In the genomic region with DNA sequence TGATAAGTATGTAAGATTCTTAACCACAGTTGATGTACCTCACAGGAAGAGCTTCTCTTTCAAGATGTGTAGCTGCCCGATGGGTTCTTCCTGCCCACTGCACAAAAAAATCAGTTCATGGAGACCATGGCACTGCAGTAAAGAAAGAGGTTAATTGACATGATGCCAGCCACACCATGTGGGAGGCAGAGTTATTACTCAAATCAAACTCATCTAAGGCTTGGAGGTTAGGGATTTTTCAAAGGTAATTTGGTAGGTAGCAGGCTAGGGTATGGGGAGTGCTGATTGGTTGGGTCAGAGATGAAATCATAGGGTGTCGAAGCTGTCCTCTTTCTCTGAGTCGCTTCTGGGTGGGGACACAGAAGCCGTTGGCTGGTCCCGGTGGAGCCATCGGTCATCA, we compare ENCODE assay signal across 16 cellular contexts. TPM values are rescaled to one million over a fixed set of nuclear protein-coding genes. Genes with fewer than 3 reads are reported as not detected.
DNase-seq lines count a peak whose midpoint lies in the region; ATAC-seq and TF ChIP-seq lines count a peak whose summit lies in the region.
"Had no signal": no experiment of that assay in that cellular context is flagged by ENCODE, and none has a peak within 500 bp of the region (broad histone marks: within the 10 kb centered on the region; RNA-seq: fewer than 3 reads in every experiment).

No MANE protein-coding gene starts in this region.

- peak overlapping the region; percentile 60 for H3K27ac ChIP-seq in effector memory CD4-positive, alpha-beta T cell (ENCODE audit: insufficient read depth, low read length, poor library complexity, severe bottlenecking)
- peak overlapping the region; percentile 58 for H3K27ac ChIP-seq in thymus (ENCODE audit: low read depth)
- H3K27ac ChIP-seq in ovary, result no peak overlapping the region
- H3K27ac ChIP-seq: adrenal gland, suprapubic skin, VCaP had no signal

- no peaks in the 10 kb centered on the region for H3K27me3 ChIP-seq in effector memory CD4-positive, alpha-beta T cell (replicated peaks; ENCODE audit: control insufficient read depth, insufficient read depth, low read length, poor library complexity, severe bottlenecking)
- no peaks in the 10 kb centered on the region for H3K27me3 ChIP-seq in thymus (ENCODE audit: control insufficient read depth, insufficient read depth)
- H3K27me3 ChIP-seq in ovary, result no peaks in the 10 kb centered on the region
- H3K27me3 ChIP-seq: adrenal gland, suprapubic skin had no signal

- no peaks in the 10 kb centered on the region for H3K9me3 ChIP-seq in effector memory CD4-positive, alpha-beta T cell (ENCODE audit: control insufficient read depth, low read length)
- peaks cover 3% of the 10 kb centered on the region for H3K9me3 ChIP-seq in thymus (ENCODE audit: control insufficient read depth)
- peaks cover 0 to 3% of the 10 kb centered on the region in 2 donors for H3K9me3 ChIP-seq in ovary
- H3K9me3 ChIP-seq: adrenal gland, suprapubic skin had no signal

- peak; percentile 43 for DNase-seq in stimulated activated CD4-positive, alpha-beta T cell treated with anti-CD3 and anti-CD28 coated beads, Interleukin-1b, Interleukin-23, amount 100 ng/mL, for 48 hours
- DNase-seq in stimulated activated CD4-positive, alpha-beta T cell treated with anti-CD3 and anti-CD28 coated beads, Interleukin-12 subunit alpha, Interleukin-12 subunit beta, amount 100 ng/mL, for 4 hours, result no peak
- peak; percentile 18 for DNase-seq in activated T-cell treated with anti-CD3 and anti-CD28 coated beads, Interleukin-2, amount 50 U/mL, for 4 hours
- peak in 2 of 3 donors; percentile 9 to 39 for DNase-seq in effector memory CD4-positive, alpha-beta T cell
- DNase-seq in ovary, result no peak
- DNase-seq in CD1c-positive myeloid dendritic cell (ENCODE audit: extremely low spot score), result no peak
- no peak for DNase-seq in inferior parietal cortex (ENCODE audit: extremely low spot score)
- DNase-seq: adrenal gland, cerebellar nuclear complex, mesendoderm, NCI-H2171 treated with DMSO at 0.1 percent for 48 hours, occipital lobe had no signal

- no peak for TF ChIP-seq POLR2A in ovary (IDR thresholded peaks at IDR 0.05)

- TF ChIP-seq EP300 in ovary (IDR thresholded peaks at IDR 0.05), result no peak

- no peak for TF ChIP-seq CTCF in ovary (IDR thresholded peaks at IDR 0.05)

- H3K9me3 Mint-ChIP-seq in activated T-cell treated with anti-CD3 and anti-CD28 coated beads, Interleukin-2, amount 50 U/mL, for 4 hours, result peaks cover 10% of the 10 kb centered on the region

- no peaks in the 10 kb centered on the region for H3K27me3 Mint-ChIP-seq in activated T-cell treated with anti-CD3 and anti-CD28 coated beads, Interleukin-2, amount 50 U/mL, for 4 hours (ENCODE audit: low read depth)

- peaks cover 36% of the 10 kb centered on the region for H3K36me3 ChIP-seq in effector memory CD4-positive, alpha-beta T cell (ENCODE audit: control insufficient read depth, insufficient read depth, low read length)
- peaks cover 24% of the 10 kb centered on the region for H3K36me3 ChIP-seq in thymus (ENCODE audit: control insufficient read depth, insufficient read depth)
- no peaks in the 10 kb centered on the region for H3K36me3 ChIP-seq in ovary

- intact Hi-C loops in ovary (cut with DNase I), result no loop called here

- peaks cover 15% of the 10 kb centered on the region for H3K4me1 ChIP-seq in effector memory CD4-positive, alpha-beta T cell (ENCODE audit: control insufficient read depth, insufficient read depth, low read length, poor library complexity, severe bottlenecking)
- H3K4me1 ChIP-seq in thymus (ENCODE audit: control insufficient read depth, insufficient read depth, low read length) (no peaks in the 10 kb centered on the region), ovary (ENCODE audit: insufficient read depth) (no peaks in the 10 kb centered on the region)
- H3K4me1 ChIP-seq: adrenal gland, suprapubic skin had no signal

- H3K4me1 Mint-ChIP-seq in activated T-cell treated with anti-CD3 and anti-CD28 coated beads, Interleukin-2, amount 50 U/mL, for 4 hours (ENCODE audit: low read depth), result peaks cover 17% of the 10 kb centered on the region
- H3K4me1 Mint-ChIP-seq: GM23338 had no signal

- 82% methylated on average over 6 of the region's 6 CpGs for WGBS in thymus
- 90 to 94% (median 93%) methylated on average over 6 of the region's 6 CpGs for WGBS in ovary, 3 donors

- H3K4me3 ChIP-seq in effector memory CD4-positive, alpha-beta T cell (ENCODE audit: insufficient read depth, low read depth, low read length, poor library complexity, severe bottlenecking), result no peak overlapping the region
- H3K4me3 ChIP-seq in thymus (ENCODE audit: low read length) (no peak overlapping the region), ovary (no peak overlapping the region)
- H3K4me3 ChIP-seq: adrenal gland, GM23338, suprapubic skin had no signal

- no peak overlapping the region for H3K4me3 Mint-ChIP-seq in activated T-cell treated with anti-CD3 and anti-CD28 coated beads, Interleukin-2, amount 50 U/mL, for 4 hours
- H3K4me3 Mint-ChIP-seq: GM23338 had no signal

- peak; percentile 97 to 98 for ATAC-seq in activated T-cell treated with anti-CD3 and anti-CD28 coated beads, Interleukin-2, amount 50 U/mL, for 4 hours
- ATAC-seq: GM23338 had no signal

- peaks cover 54% of the 10 kb centered on the region for H3K36me3 Mint-ChIP-seq in activated T-cell treated with anti-CD3 and anti-CD28 coated beads, Interleukin-2, amount 50 U/mL, for 4 hours (ENCODE audit: insufficient read depth)

RNA-seq across cellular contexts. Expression of a gene that starts 57.4 kb away (rescaled TPM):
- total RNA-seq in activated T-cell treated with anti-CD3 and anti-CD28 coated beads, Interleukin-2, amount 50 U/mL, for 4 hours, result 10 to 100 TPM; 70.7 to 83.8 (median 79.9) TPM
- polyA plus RNA-seq in thymus (25.1 TPM), ovary (10 to 100 TPM; 11.7 to 14.4 TPM)
- 10 to 100 TPM in 3 of 7 donors, 1 to 10 TPM in 4; 3.3 to 15.4 (median 9.9) TPM for total RNA-seq in ovary

Comparison
In these comparisons a context has a peak if more than half of its experiments do, and no peak if none do; other contexts are left out.
1. DNase-seq: peak in stimulated activated CD4-positive, alpha-beta T cell treated with anti-CD3 and anti-CD28 coated beads, Interleukin-1b, Interleukin-23, amount 100 ng/mL, for 48 hours (single experiment), activated T-cell treated with anti-CD3 and anti-CD28 coated beads, Interleukin-2, amount 50 U/mL, for 4 hours (single experiment) and effector memory CD4-positive, alpha-beta T cell (2 of 3); none in stimulated activated CD4-positive, alpha-beta T cell treated with anti-CD3 and anti-CD28 coated beads, Interleukin-12 subunit alpha, Interleukin-12 subunit beta, amount 100 ng/mL, for 4 hours (single experiment), ovary (0 of 5), CD1c-positive myeloid dendritic cell (single experiment) and inferior parietal cortex (single experiment).
2. H3K27ac ChIP-seq: peak in effector memory CD4-positive, alpha-beta T cell (single experiment) and thymus (single experiment); none in ovary (0 of 2).
3. RNA of a gene that starts 57.4 kb away (total RNA-seq): 70.7 to 83.8 TPM in activated T-cell treated with anti-CD3 and anti-CD28 coated beads, Interleukin-2, amount 50 U/mL, for 4 hours; 3.3 to 15.4 TPM in ovary; every median in the first group is over 4 times any median in the second.